ENCODE assay signal across 27 cellular contexts in the genomic region with DNA sequence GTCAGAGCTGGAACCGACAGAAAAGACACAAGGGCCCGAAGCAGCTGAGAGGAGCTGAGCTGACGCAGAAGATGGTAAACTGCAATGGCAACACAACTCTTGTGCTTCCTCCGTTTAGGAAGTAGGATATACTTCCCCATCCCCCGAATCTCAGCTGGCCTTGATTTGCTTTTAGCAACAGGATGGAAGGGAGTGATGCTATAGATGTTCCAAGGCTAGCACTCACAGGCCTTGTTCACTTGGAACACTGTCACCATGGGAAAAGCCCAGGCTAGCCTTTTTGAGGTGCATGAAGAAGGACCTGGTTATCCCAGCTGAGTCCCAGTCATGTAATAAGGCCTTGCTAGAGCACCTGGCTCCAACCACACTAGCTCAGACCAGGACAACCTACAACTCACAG. TPM values are rescaled to one million over a fixed set of nuclear protein-coding genes. Genes with fewer than 3 reads are reported as not detected.
DNase-seq lines count a peak whose midpoint lies in the region; TF ChIP-seq lines count a peak whose summit lies in the region.
"Had no signal": no experiment of that assay in that cellular context is flagged by ENCODE, and none has a peak within 500 bp of the region (broad histone marks: within the 10 kb centered on the region; RNA-seq: fewer than 3 reads in every experiment).

No MANE protein-coding gene starts in this region.

- no peaks in the 10 kb centered on the region for H3K27me3 Mint-ChIP-seq in T-helper 1 cell treated with Interleukin-12 subunit alpha and Interleukin-12 subunit beta and Interleukin-4 antibody, amounts not matched to agents 30 μg/mL and 1 μg/mL, for 36 hours (ENCODE audit: low read depth)
- H3K27me3 Mint-ChIP-seq in activated naive CD4-positive, alpha-beta T cell treated with anti-CD3 and anti-CD28 coated beads, Interleukin-2, amount 50 U/mL, for 24 hours, result no peaks in the 10 kb centered on the region
- H3K27me3 Mint-ChIP-seq in activated T-helper 1 cell treated with anti-CD3 and anti-CD28 coated beads, Interleukin-12 subunit alpha, Interleukin-12 subunit beta, Interleukin-2, Interleukin-4 antibody, amounts not matched to agents 30 ng/mL and 10 ng/mL and 1 ng/mL, durations not matched to agents 14 hours and 24 hours and 36 hours (ENCODE audit: insufficient read depth), result no peaks in the 10 kb centered on the region
- no peaks in the 10 kb centered on the region for H3K27me3 Mint-ChIP-seq in neural progenitor cell (ENCODE audit: insufficient read depth, low read depth)
- H3K27me3 Mint-ChIP-seq: IgD-negative memory B cell; stimulated activated memory B cell treated with anti-CD40 and anti-IgM and Interleukin-4, amounts not matched to agents 10 μg/mL and 1 μg/mL and 100 μg/mL, for 72 hours had no signal

- H3K9me3 ChIP-seq in neural progenitor cell (ENCODE audit: low read depth), result no peaks in the 10 kb centered on the region
- H3K9me3 ChIP-seq: upper lobe of left lung had no signal

- H3K27ac ChIP-seq in neural progenitor cell, result no peak overlapping the region
- H3K27ac ChIP-seq: 22Rv1, coronary artery, epithelial cell of prostate, hepatocyte, upper lobe of left lung, WERI-Rb-1 had no signal

- DNase-seq in T-helper 1 cell, result no peak
- DNase-seq in activated naive CD4-positive, alpha-beta T cell treated with anti-CD3 and anti-CD28 coated beads, Interleukin-2, amount 50 U/mL, for 16 hours, result no peak
- no peak for DNase-seq in activated T-helper 1 cell treated with anti-CD3 and anti-CD28 coated beads, Interleukin-12 subunit alpha, Interleukin-12 subunit beta, Interleukin-2, Interleukin-4 antibody, amounts not matched to agents 30 ng/mL and 10 ng/mL and 1 ng/mL, durations not matched to agents 14 hours and 24 hours and 36 hours (ENCODE audit: low spot score)
- no peak for DNase-seq in neural progenitor cell (ENCODE audit: low spot score)
- no peak for DNase-seq in NCI-H226
- DNase-seq in DMS114 treated with DMSO at 0.1 percent for 48 hours (lab: John Stamatoyannopoulos, UW; ENCODE audit: unreplicated experiment), result no peak
- DNase-seq: activated CD4-positive, alpha-beta T cell treated with anti-CD3 and anti-CD28 coated beads, Interleukin-2, amount 50 U/mL, for 48 hours; C1 segment of cervical spinal cord; DND-41; effector memory CD4-positive, alpha-beta T cell; GF-D8; NCI-H146; NCI-H345; NCI-H69; nephron progenitor cell; Right ventricle myocardium superior; upper lobe of left lung; WERI-Rb-1 had no signal

- peaks cover 74% of the 10 kb centered on the region for H3K36me3 Mint-ChIP-seq in T-helper 1 cell treated with Interleukin-12 subunit alpha and Interleukin-12 subunit beta and Interleukin-4 antibody, amounts not matched to agents 30 μg/mL and 1 μg/mL, for 36 hours (ENCODE audit: low read depth)
- peaks cover 37% of the 10 kb centered on the region for H3K36me3 Mint-ChIP-seq in activated naive CD4-positive, alpha-beta T cell treated with anti-CD3 and anti-CD28 coated beads, Interleukin-2, amount 50 U/mL, for 24 hours
- H3K36me3 Mint-ChIP-seq in activated T-helper 1 cell treated with anti-CD3 and anti-CD28 coated beads, Interleukin-12 subunit alpha, Interleukin-12 subunit beta, Interleukin-2, Interleukin-4 antibody, amounts not matched to agents 30 ng/mL and 10 ng/mL and 1 ng/mL, durations not matched to agents 14 hours and 24 hours and 36 hours (ENCODE audit: low read depth), result peaks cover 72% of the 10 kb centered on the region
- peaks cover 34% of the 10 kb centered on the region for H3K36me3 Mint-ChIP-seq in neural progenitor cell

- TF ChIP-seq CTCF in neural progenitor cell (IDR thresholded peaks at IDR 0.05), result no peak

- H3K4me1 Mint-ChIP-seq in T-helper 1 cell treated with Interleukin-12 subunit alpha and Interleukin-12 subunit beta and Interleukin-4 antibody, amounts not matched to agents 30 μg/mL and 1 μg/mL, for 36 hours (ENCODE audit: low read depth), result peaks cover 43% of the 10 kb centered on the region
- peaks cover 56% of the 10 kb centered on the region for H3K4me1 Mint-ChIP-seq in activated naive CD4-positive, alpha-beta T cell treated with anti-CD3 and anti-CD28 coated beads, Interleukin-2, amount 50 U/mL, for 24 hours
- peaks cover 51% of the 10 kb centered on the region for H3K4me1 Mint-ChIP-seq in activated T-helper 1 cell treated with anti-CD3 and anti-CD28 coated beads, Interleukin-12 subunit alpha, Interleukin-12 subunit beta, Interleukin-2, Interleukin-4 antibody, amounts not matched to agents 30 ng/mL and 10 ng/mL and 1 ng/mL, durations not matched to agents 14 hours and 24 hours and 36 hours (ENCODE audit: low read depth)
- no peaks in the 10 kb centered on the region for H3K4me1 Mint-ChIP-seq in neural progenitor cell
- H3K4me1 Mint-ChIP-seq: IgD-negative memory B cell; stimulated activated memory B cell treated with anti-CD40 and anti-IgM and Interleukin-4, amounts not matched to agents 10 μg/mL and 1 μg/mL and 100 μg/mL, for 72 hours had no signal

- H3K4me3 Mint-ChIP-seq in T-helper 1 cell treated with Interleukin-12 subunit alpha and Interleukin-12 subunit beta and Interleukin-4 antibody, amounts not matched to agents 30 μg/mL and 1 μg/mL, for 36 hours, result no peak overlapping the region
- H3K4me3 Mint-ChIP-seq in activated naive CD4-positive, alpha-beta T cell treated with anti-CD3 and anti-CD28 coated beads, Interleukin-2, amount 50 U/mL, for 24 hours, result no peak overlapping the region
- no peak overlapping the region for H3K4me3 Mint-ChIP-seq in activated T-helper 1 cell treated with anti-CD3 and anti-CD28 coated beads, Interleukin-12 subunit alpha, Interleukin-12 subunit beta, Interleukin-2, Interleukin-4 antibody, amounts not matched to agents 30 ng/mL and 10 ng/mL and 1 ng/mL, durations not matched to agents 14 hours and 24 hours and 36 hours
- H3K4me3 Mint-ChIP-seq in neural progenitor cell, result no peak overlapping the region
- H3K4me3 Mint-ChIP-seq: nephron progenitor cell; stimulated activated memory B cell treated with anti-CD40 and anti-IgM and Interleukin-4, amounts not matched to agents 10 μg/mL and 1 μg/mL and 100 μg/mL, for 72 hours had no signal

- H2AFZ ChIP-seq in neural progenitor cell (replicated peaks), result no peak overlapping the region
- H2AFZ ChIP-seq: hepatocyte had no signal

- H3K4me3 ChIP-seq in neural progenitor cell, result no peak overlapping the region
- H3K4me3 ChIP-seq: coronary artery, hepatocyte, lung, upper lobe of left lung had no signal

- no peaks in the 10 kb centered on the region for H3F3A ChIP-seq in neural progenitor cell (ENCODE audit: low read depth)

- H3K4me1 ChIP-seq in neural progenitor cell, result no peaks in the 10 kb centered on the region
- H3K4me1 ChIP-seq: upper lobe of left lung had no signal

- H3K9me3 Mint-ChIP-seq in T-helper 1 cell treated with Interleukin-12 subunit alpha and Interleukin-12 subunit beta and Interleukin-4 antibody, amounts not matched to agents 30 μg/mL and 1 μg/mL, for 36 hours, result no peaks in the 10 kb centered on the region
- H3K9me3 Mint-ChIP-seq in activated naive CD4-positive, alpha-beta T cell treated with anti-CD3 and anti-CD28 coated beads, Interleukin-2, amount 50 U/mL, for 24 hours, result no peaks in the 10 kb centered on the region
- no peaks in the 10 kb centered on the region for H3K9me3 Mint-ChIP-seq in activated T-helper 1 cell treated with anti-CD3 and anti-CD28 coated beads, Interleukin-12 subunit alpha, Interleukin-12 subunit beta, Interleukin-2, Interleukin-4 antibody, amounts not matched to agents 30 ng/mL and 10 ng/mL and 1 ng/mL, durations not matched to agents 14 hours and 24 hours and 36 hours
- H3K9me3 Mint-ChIP-seq in neural progenitor cell, result no peaks in the 10 kb centered on the region
- H3K9me3 Mint-ChIP-seq: IgD-negative memory B cell; stimulated activated memory B cell treated with anti-CD40 and anti-IgM and Interleukin-4, amounts not matched to agents 10 μg/mL and 1 μg/mL and 100 μg/mL, for 72 hours had no signal

- H3K4me2 ChIP-seq in neural progenitor cell, result no peak overlapping the region
- H3K4me2 ChIP-seq: hepatocyte had no signal

- no peaks in the 10 kb centered on the region for H4K20me1 ChIP-seq in neural progenitor cell (ENCODE audit: low read depth)

- no peaks in the 10 kb centered on the region for H3K27me3 ChIP-seq in neural progenitor cell
- H3K27me3 ChIP-seq: hepatocyte, upper lobe of left lung had no signal

- intact Hi-C loops in activated T-helper 1 cell treated with anti-CD3 and anti-CD28 coated beads, Interleukin-12 subunit alpha, Interleukin-12 subunit beta, Interleukin-2, Interleukin-4 antibody, amounts not matched to agents 30 ng/mL and 10 ng/mL and 1 ng/mL, durations not matched to agents 14 hours and 24 hours and 36 hours (cut with micrococcal nuclease), result no loop called here

- peak overlapping the region; percentile 17 for H3K27ac Mint-ChIP-seq in T-helper 1 cell treated with Interleukin-12 subunit alpha and Interleukin-12 subunit beta and Interleukin-4 antibody, amounts not matched to agents 30 μg/mL and 1 μg/mL, for 36 hours
- H3K27ac Mint-ChIP-seq in activated naive CD4-positive, alpha-beta T cell treated with anti-CD3 and anti-CD28 coated beads, Interleukin-2, amount 50 U/mL, for 24 hours, result peak overlapping the region; percentile 89
- H3K27ac Mint-ChIP-seq in activated T-helper 1 cell treated with anti-CD3 and anti-CD28 coated beads, Interleukin-12 subunit alpha, Interleukin-12 subunit beta, Interleukin-2, Interleukin-4 antibody, amounts not matched to agents 30 ng/mL and 10 ng/mL and 1 ng/mL, durations not matched to agents 14 hours and 24 hours and 36 hours, result peak overlapping the region; percentile 24
- H3K27ac Mint-ChIP-seq in neural progenitor cell, result peak overlapping the region; percentile 60
- H3K27ac Mint-ChIP-seq: nephron progenitor cell; stimulated activated memory B cell treated with anti-CD40 and anti-IgM and Interleukin-4, amounts not matched to agents 10 μg/mL and 1 μg/mL and 100 μg/mL, for 72 hours had no signal

- H3K9ac ChIP-seq in neural progenitor cell, result no peak overlapping the region

- no peaks in the 10 kb centered on the region for H3K79me2 ChIP-seq in neural progenitor cell (ENCODE audit: low read depth)
- H3K79me2 ChIP-seq: hepatocyte had no signal

- peaks cover 12% of the 10 kb centered on the region for H3K36me3 ChIP-seq in neural progenitor cell

RNA-seq across cellular contexts. Expression of a gene that starts 26.0 kb away (rescaled TPM):
- 129 and 136 TPM in 2 replicates for total RNA-seq in activated T-helper 1 cell treated with anti-CD3 and anti-CD28 coated beads, Interleukin-12 subunit alpha, Interleukin-12 subunit beta, Interleukin-2, Interleukin-4 antibody, amounts not matched to agents 30 ng/mL and 10 ng/mL and 1 ng/mL, durations not matched to agents 14 hours and 24 hours and 36 hours
- 52.5 and 61.7 TPM in 2 replicates for total RNA-seq in neural progenitor cell (ENCODE audit: low replicate concordance)

Comparison
In these comparisons a context has a peak if more than half of its experiments do, and no peak if none do; other contexts are left out.
1. H3K27ac Mint-ChIP-seq: peak in every context shown above with its lines; median percentile 89 in activated naive CD4-positive, alpha-beta T cell treated with anti-CD3 and anti-CD28 coated beads, Interleukin-2, amount 50 U/mL, for 24 hours; 60 in neural progenitor cell; 24 in activated T-helper 1 cell treated with anti-CD3 and anti-CD28 coated beads, Interleukin-12 subunit alpha, Interleukin-12 subunit beta, Interleukin-2, Interleukin-4 antibody, amounts not matched to agents 30 ng/mL and 10 ng/mL and 1 ng/mL, durations not matched to agents 14 hours and 24 hours and 36 hours; 17 in T-helper 1 cell treated with Interleukin-12 subunit alpha and Interleukin-12 subunit beta and Interleukin-4 antibody, amounts not matched to agents 30 μg/mL and 1 μg/mL, for 36 hours.